In the genomic region with DNA sequence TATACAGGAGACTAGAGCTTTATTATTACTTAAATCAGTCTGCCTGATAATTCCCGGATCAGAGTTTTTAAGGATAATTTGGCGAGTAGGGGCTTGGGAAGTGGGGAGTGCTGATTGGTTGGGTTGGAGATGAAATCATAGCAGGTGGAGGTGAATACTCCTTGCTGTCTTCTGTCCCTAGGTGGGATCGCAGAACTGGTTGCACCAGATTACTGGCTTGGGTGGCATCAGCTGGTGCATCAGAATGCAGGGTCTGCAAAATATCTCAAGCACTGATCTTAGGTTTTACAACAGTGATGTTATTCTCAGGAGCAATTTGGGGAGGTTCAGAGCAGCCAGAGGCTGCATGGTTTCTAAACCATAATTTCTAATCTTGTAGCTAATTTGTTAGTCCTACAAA, we compare ENCODE assay signal across 3 cellular contexts.
TF ChIP-seq lines count a peak whose summit lies in the region.

No MANE protein-coding gene starts in this region.

TF ChIP-seq in HCT116, 20 proteins besides CTCF, POLR2A, EP300 and RAD21:
- TF ChIP-seq ZBTB33 (IDR thresholded peaks at IDR 0.05; ENCODE audit: extremely low read depth, insufficient replicate concordance, low read length) (no peak), EZH2phosphoT487 (IDR thresholded peaks at IDR 0.05; ENCODE audit: borderline replicate concordance) (no peak), SRF (IDR thresholded peaks at IDR 0.05; ENCODE audit: low read depth) (no peak), FOSL1 (IDR thresholded peaks at IDR 0.05; ENCODE audit: low read depth) (no peak)
TF ChIP-seq in HCT116: peak in this region for 0.

TF ChIP-seq in IMR-90, 13 proteins besides CTCF, POLR2A, EP300 and RAD21:
- TF ChIP-seq RCOR1 (IDR thresholded peaks at IDR 0.05; ENCODE audit: insufficient replicate concordance, low read length) (no peak), BHLHE40 (IDR thresholded peaks at IDR 0.05; ENCODE audit: low read depth, low read length) (no peak), CEBPB (IDR thresholded peaks at IDR 0.05; ENCODE audit: low read depth, low read length) (no peak), MAZ (IDR thresholded peaks at IDR 0.05; ENCODE audit: borderline replicate concordance, low read depth, low read length) (no peak), ELK1 (IDR thresholded peaks at IDR 0.05; ENCODE audit: borderline replicate concordance, low read depth, low read length) (no peak), MAFK (IDR thresholded peaks at IDR 0.05; ENCODE audit: low read depth, low read length) (no peak), NFE2L2 (IDR thresholded peaks at IDR 0.05; ENCODE audit: low read depth, low read length) (no peak), FOS (IDR thresholded peaks at IDR 0.05; ENCODE audit: low read depth, low read length) (no peak), USF2 (IDR thresholded peaks at IDR 0.05; ENCODE audit: low read depth, low read length) (no peak), MXI1 (IDR thresholded peaks at IDR 0.05; ENCODE audit: borderline replicate concordance, low read depth, low read length) (no peak), CHD1 (IDR thresholded peaks at IDR 0.05; ENCODE audit: low read depth, low read length) (no peak), RFX5 (IDR thresholded peaks at IDR 0.05; ENCODE audit: low read depth, low read length) (no peak), SMC3 (IDR thresholded peaks at IDR 0.05; ENCODE audit: low read depth, low read length) (no peak)

TF ChIP-seq in endothelial cell of umbilical vein, 7 proteins besides CTCF, POLR2A, EP300 and RAD21:
- TF ChIP-seq JUN (IDR thresholded peaks at IDR 0.05; ENCODE audit: borderline replicate concordance, insufficient read depth, insufficient read length, low read depth) (no peak), MYC (IDR thresholded peaks at IDR 0.05; ENCODE audit: low read depth, low read length) (no peak), EZH2 (IDR thresholded peaks at IDR 0.05; ENCODE audit: borderline replicate concordance, low read depth, low read length, severe bottlenecking) (no peak), POLR2AphosphoS5 (IDR thresholded peaks at IDR 0.05; ENCODE audit: insufficient read depth, low read depth, low read length) (no peak), GATA2 (IDR thresholded peaks at IDR 0.05; ENCODE audit: insufficient read depth, insufficient read length, low read depth, low read length) (no peak), MAX (IDR thresholded peaks at IDR 0.05; ENCODE audit: insufficient read depth, insufficient read length) (no peak), FOS (IDR thresholded peaks at IDR 0.05; ENCODE audit: borderline replicate concordance, insufficient read depth, low read length) (no peak)
